Comparison of ENCODE assay signal across 9 cellular contexts in the genomic region with DNA sequence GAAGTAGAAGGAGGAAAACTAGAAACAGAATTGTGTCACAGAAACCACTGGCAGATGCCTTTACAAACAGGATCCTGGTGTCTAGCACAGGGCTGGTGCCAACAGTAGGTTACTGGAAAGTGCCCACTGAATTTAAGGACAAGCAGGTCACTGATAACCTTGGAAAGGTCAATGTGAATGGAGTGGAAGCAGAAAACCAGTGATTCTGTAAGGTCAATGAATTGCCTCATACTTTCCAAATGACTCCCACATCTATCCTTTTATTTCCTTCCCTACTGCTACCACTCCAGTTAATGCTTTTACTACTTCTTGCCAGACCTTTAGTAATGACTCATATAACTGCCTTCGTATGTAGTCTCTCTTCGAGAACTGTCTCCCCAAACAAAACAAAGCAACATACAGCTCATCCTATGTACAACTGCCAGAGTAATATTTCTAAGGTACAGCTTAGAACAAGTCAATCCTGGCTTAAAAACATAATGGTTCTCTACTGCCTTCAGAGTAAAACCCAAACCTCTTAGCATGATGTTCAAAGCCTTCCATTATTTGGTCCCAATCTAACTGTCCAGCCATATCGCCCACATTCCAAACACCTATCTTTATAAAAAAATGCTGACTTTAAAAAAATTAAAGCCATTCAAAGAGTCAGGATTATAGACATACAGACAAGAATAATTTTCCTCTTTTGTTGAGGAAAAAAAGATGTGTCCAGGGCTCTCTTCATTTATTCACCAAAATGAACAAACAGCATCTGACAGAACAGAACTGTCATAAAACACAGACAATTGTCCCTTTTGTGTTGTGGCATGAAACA. TPM values are rescaled to one million over a fixed set of nuclear protein-coding genes. Genes with fewer than 3 reads are reported as not detected.
DNase-seq lines count a peak whose midpoint lies in the region; ATAC-seq and TF ChIP-seq lines count a peak whose summit lies in the region.
"Had no signal": no experiment of that assay in that cellular context is flagged by ENCODE, and none has a peak within 500 bp of the region (broad histone marks: within the 10 kb centered on the region; RNA-seq: fewer than 3 reads in every experiment).

No MANE protein-coding gene starts in this region.

- H3K9me3 Mint-ChIP-seq in activated naive CD8-positive, alpha-beta T cell treated with anti-CD3 and anti-CD28 coated beads, Interleukin-2, amount 50 U/mL, for 24 hours: no peaks in the 10 kb centered on the region
- no peaks in the 10 kb centered on the region for H3K9me3 Mint-ChIP-seq in activated naive CD8-positive, alpha-beta T cell treated with anti-CD3 and anti-CD28 coated beads for 36 hours
- H3K9me3 Mint-ChIP-seq in GM23338: no peaks in the 10 kb centered on the region

- H3K4me1 ChIP-seq in upper lobe of right lung (peaks cover 78% of the 10 kb centered on the region), GM23338 (ENCODE audit: insufficient read depth) (no peaks in the 10 kb centered on the region)

- no peaks in the 10 kb centered on the region; the same call in 1 of the 2 replicates for H3K9me2 ChIP-seq in GM23338 (ENCODE audit: insufficient read depth)

- TF ChIP-seq CTCF in NB4 (IDR thresholded peaks at IDR 0.05; ENCODE audit: low read depth, low read length): no peak
- no peak for TF ChIP-seq CTCF in fibroblast of pulmonary artery (IDR thresholded peaks at IDR 0.05; ENCODE audit: low read length, missing control alignments)
- TF ChIP-seq CTCF in upper lobe of right lung (IDR thresholded peaks at IDR 0.05): no peak
- TF ChIP-seq CTCF in GM23338 (conservative IDR thresholded peaks at IDR 0.05; ENCODE audit: low read depth in 2 of 2): no peak

- H3K4me3 ChIP-seq in NB4 (ENCODE audit: low read depth, low read length) (no peak overlapping the region), fibroblast of pulmonary artery (replicated peaks; ENCODE audit: low read depth, low read length) (no peak overlapping the region), upper lobe of right lung (no peak overlapping the region), GM23338 (no peak overlapping the region)

- H3K27ac ChIP-seq in upper lobe of right lung (no peak overlapping the region), GM23338 (ENCODE audit: low read depth) (no peak overlapping the region)

- peaks cover 47% of the 10 kb centered on the region for H3K4me1 Mint-ChIP-seq in activated naive CD8-positive, alpha-beta T cell treated with anti-CD3 and anti-CD28 coated beads, Interleukin-2, amount 50 U/mL, for 24 hours
- H3K4me1 Mint-ChIP-seq in activated naive CD8-positive, alpha-beta T cell treated with anti-CD3 and anti-CD28 coated beads for 36 hours: peaks cover 54% of the 10 kb centered on the region
- H3K4me1 Mint-ChIP-seq in GM23338: peaks cover 9% of the 10 kb centered on the region

- no peaks in the 10 kb centered on the region for H3K9me3 ChIP-seq in upper lobe of right lung

- ATAC-seq in activated naive CD8-positive, alpha-beta T cell treated with anti-CD3 and anti-CD28 coated beads, Interleukin-2, amount 50 U/mL, for 24 hours: peak; percentile 92
- ATAC-seq in upper lobe of right lung (peak; percentile 53), GM23338 (no peak)

- H3K36me3 Mint-ChIP-seq in activated naive CD8-positive, alpha-beta T cell treated with anti-CD3 and anti-CD28 coated beads, Interleukin-2, amount 50 U/mL, for 24 hours (ENCODE audit: low read depth): peaks cover 9% of the 10 kb centered on the region
- H3K36me3 Mint-ChIP-seq in activated naive CD8-positive, alpha-beta T cell treated with anti-CD3 and anti-CD28 coated beads for 36 hours: peaks cover 4% of the 10 kb centered on the region
- H3K36me3 Mint-ChIP-seq in GM23338 (ENCODE audit: low read depth): no peaks in the 10 kb centered on the region

- no peak overlapping the region for H3K27ac Mint-ChIP-seq in activated naive CD8-positive, alpha-beta T cell treated with anti-CD3 and anti-CD28 coated beads, Interleukin-2, amount 50 U/mL, for 24 hours
- H3K27ac Mint-ChIP-seq in activated naive CD8-positive, alpha-beta T cell treated with anti-CD3 and anti-CD28 coated beads for 36 hours: no peak overlapping the region
- H3K27ac Mint-ChIP-seq in GM23338: no peak overlapping the region

- TF ChIP-seq POLR2A in NB4 (IDR thresholded peaks at IDR 0.05; ENCODE audit: extremely low read depth, insufficient read length): no peak

- H3K27me3 ChIP-seq in upper lobe of right lung (no peaks in the 10 kb centered on the region), GM23338 (ENCODE audit: insufficient read depth) (no peaks in the 10 kb centered on the region)

- peak; percentile 14 for DNase-seq in activated naive CD8-positive, alpha-beta T cell treated with anti-CD3 and anti-CD28 coated beads, Interleukin-2, amount 50 U/mL, for 24 hours
- DNase-seq in activated naive CD8-positive, alpha-beta T cell treated with anti-CD3 and anti-CD28 coated beads for 36 hours: no peak
- DNase-seq in NB4 (ENCODE audit: low read depth) (peak; percentile 66), fibroblast of pulmonary artery (ENCODE audit: low read depth) (peak; percentile 87), upper lobe of right lung (no peak), GM23338 (ENCODE audit: low spot score) (no peak), NCI-H2081 treated with DMSO at 0.1 percent for 48 hours (lab: John Stamatoyannopoulos, UW) (no peak), SKM-1 (lab: John Stamatoyannopoulos, UW; ENCODE audit: unreplicated experiment) (no peak)
- DNase-seq: stimulated activated CD4-positive, alpha-beta T cell treated with anti-CD3 and anti-CD28 coated beads, Interleukin-4, amount 100 ng/mL, for 4 hours had no signal

- no peaks in the 10 kb centered on the region for H3K79me2 ChIP-seq in GM23338 (replicated peaks; ENCODE audit: insufficient read depth)

- no peak overlapping the region for H2AFZ ChIP-seq in GM23338

- H3F3A ChIP-seq in GM23338 (replicated peaks; ENCODE audit: low read depth): no peaks in the 10 kb centered on the region

- intact Hi-C loops in upper lobe of right lung (cut with DNase I): no loop called here

- no peak overlapping the region for H3K4me2 ChIP-seq in GM23338

- H3K27me3 Mint-ChIP-seq in activated naive CD8-positive, alpha-beta T cell treated with anti-CD3 and anti-CD28 coated beads, Interleukin-2, amount 50 U/mL, for 24 hours: no peaks in the 10 kb centered on the region
- no peaks in the 10 kb centered on the region for H3K27me3 Mint-ChIP-seq in activated naive CD8-positive, alpha-beta T cell treated with anti-CD3 and anti-CD28 coated beads for 36 hours
- no peaks in the 10 kb centered on the region for H3K27me3 Mint-ChIP-seq in GM23338 (ENCODE audit: insufficient read depth, low read depth, poor library complexity)

- H3K4me3 Mint-ChIP-seq in activated naive CD8-positive, alpha-beta T cell treated with anti-CD3 and anti-CD28 coated beads, Interleukin-2, amount 50 U/mL, for 24 hours: no peak overlapping the region
- H3K4me3 Mint-ChIP-seq in activated naive CD8-positive, alpha-beta T cell treated with anti-CD3 and anti-CD28 coated beads for 36 hours: no peak overlapping the region
- no peak overlapping the region for H3K4me3 Mint-ChIP-seq in GM23338

- H4K20me1 ChIP-seq in GM23338 (replicated peaks; ENCODE audit: insufficient read depth): no peaks in the 10 kb centered on the region

- H3K36me3 ChIP-seq in upper lobe of right lung (no peaks in the 10 kb centered on the region), GM23338 (ENCODE audit: insufficient read depth) (no peaks in the 10 kb centered on the region)

TF ChIP-seq in GM23338, 12 proteins besides CTCF, POLR2A, EP300 and RAD21 (continues in another document):
- TF ChIP-seq ZNF114 (CRISPR knock-in tag; IDR thresholded peaks at IDR 0.05) (no peak), EZH2 (IDR thresholded peaks at IDR 0.05; ENCODE audit: low read depth, unreplicated experiment) (no peak), ZNF331 (CRISPR knock-in tag; IDR thresholded peaks at IDR 0.05; ENCODE audit: low read depth) (no peak), STAT1 (IDR thresholded peaks at IDR 0.05; ENCODE audit: unreplicated experiment) (no peak), JUNB (IDR thresholded peaks at IDR 0.05; ENCODE audit: unreplicated experiment) (no peak), NANOG (IDR thresholded peaks at IDR 0.05; ENCODE audit: borderline replicate concordance) (no peak)
- TF ChIP-seq, protein P1, sequence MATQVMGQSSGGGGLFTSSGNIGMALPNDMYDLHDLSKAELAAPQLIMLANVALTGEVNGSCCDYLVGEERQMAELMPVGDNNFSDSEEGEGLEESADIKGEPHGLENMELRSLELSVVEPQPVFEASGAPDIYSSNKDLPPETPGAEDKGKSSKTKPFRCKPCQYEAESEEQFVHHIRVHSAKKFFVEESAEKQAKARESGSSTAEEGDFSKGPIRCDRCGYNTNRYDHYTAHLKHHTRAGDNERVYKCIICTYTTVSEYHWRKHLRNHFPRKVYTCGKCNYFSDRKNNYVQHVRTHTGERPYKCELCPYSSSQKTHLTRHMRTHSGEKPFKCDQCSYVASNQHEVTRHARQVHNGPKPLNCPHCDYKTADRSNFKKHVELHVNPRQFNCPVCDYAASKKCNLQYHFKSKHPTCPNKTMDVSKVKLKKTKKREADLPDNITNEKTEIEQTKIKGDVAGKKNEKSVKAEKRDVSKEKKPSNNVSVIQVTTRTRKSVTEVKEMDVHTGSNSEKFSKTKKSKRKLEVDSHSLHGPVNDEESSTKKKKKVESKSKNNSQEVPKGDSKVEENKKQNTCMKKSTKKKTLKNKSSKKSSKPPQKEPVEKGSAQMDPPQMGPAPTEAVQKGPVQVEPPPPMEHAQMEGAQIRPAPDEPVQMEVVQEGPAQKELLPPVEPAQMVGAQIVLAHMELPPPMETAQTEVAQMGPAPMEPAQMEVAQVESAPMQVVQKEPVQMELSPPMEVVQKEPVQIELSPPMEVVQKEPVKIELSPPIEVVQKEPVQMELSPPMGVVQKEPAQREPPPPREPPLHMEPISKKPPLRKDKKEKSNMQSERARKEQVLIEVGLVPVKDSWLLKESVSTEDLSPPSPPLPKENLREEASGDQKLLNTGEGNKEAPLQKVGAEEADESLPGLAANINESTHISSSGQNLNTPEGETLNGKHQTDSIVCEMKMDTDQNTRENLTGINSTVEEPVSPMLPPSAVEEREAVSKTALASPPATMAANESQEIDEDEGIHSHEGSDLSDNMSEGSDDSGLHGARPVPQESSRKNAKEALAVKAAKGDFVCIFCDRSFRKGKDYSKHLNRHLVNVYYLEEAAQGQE (IDR thresholded peaks at IDR 0.05; ENCODE audit: unreplicated experiment): no peak

RNA-seq across cellular contexts. Expression of gene NR3C1, which starts 52.5 kb away (rescaled TPM):
- 10 to 100 TPM; 51.2 to 54.0 TPM for total RNA-seq in activated naive CD8-positive, alpha-beta T cell treated with anti-CD3 and anti-CD28 coated beads for 36 hours
- 101 TPM for total RNA-seq in upper lobe of right lung
- 2.4 and 4.6 TPM in 2 replicates for total RNA-seq in GM23338 (2014; rRNA removed; shearing (Covaris generic))
- polyA plus RNA-seq in GM23338 (2016; fragmentation: Nextera tagmentation; extraction: Ambion mirVana): 0.89 and 1.2 TPM in 2 replicates

Comparison
In these comparisons a context has a peak if more than half of its experiments do, and no peak if none do; other contexts are left out.
1. DNase-seq: peak in activated naive CD8-positive, alpha-beta T cell treated with anti-CD3 and anti-CD28 coated beads, Interleukin-2, amount 50 U/mL, for 24 hours (single experiment), NB4 (single experiment) and fibroblast of pulmonary artery (single experiment); none in activated naive CD8-positive, alpha-beta T cell treated with anti-CD3 and anti-CD28 coated beads for 36 hours (single experiment), upper lobe of right lung (single experiment), GM23338 (single experiment), NCI-H2081 treated with DMSO at 0.1 percent for 48 hours (single experiment) and SKM-1 (single experiment).